18 cellular contexts compared by ENCODE assay signal in genomic region chr20:41655966-41656685, GRCh38.
"Had no signal": no experiment of that assay in that cellular context is flagged by ENCODE, and none has a peak within 500 bp of the region (broad histone marks: within the 10 kb centered on the region; RNA-seq: fewer than 3 reads in every experiment).

No MANE protein-coding gene starts in this region.

- H3K4me3 Mint-ChIP-seq: activated CD4-positive, alpha-beta memory T cell treated with anti-CD3 and anti-CD28 coated beads for 36 hours; activated CD4-positive, alpha-beta T cell treated with anti-CD3 and anti-CD28 coated beads for 36 hours; activated CD8-positive, alpha-beta memory T cell treated with anti-CD3 and anti-CD28 coated beads, Interleukin-2, amount 10 ng/mL, durations not matched to agents 7 days and 5 days; memory B cell; naive thymus-derived CD8-positive, alpha-beta T cell; stimulated activated naive B cell treated with anti-CD40 and anti-IgM and Interleukin-4, amounts not matched to agents 10 μg/mL and 1 μg/mL and 100 μg/mL, for 72 hours had no signal

- H3K36me3 ChIP-seq: gastrocnemius medialis, heart right ventricle, left lung, right atrium auricular region, tibial artery had no signal

- H3K9me3 ChIP-seq: gastrocnemius medialis, heart right ventricle, left lung, right atrium auricular region, tibial artery had no signal

- H3K27ac ChIP-seq: epithelial cell of prostate, gastrocnemius medialis, heart right ventricle, left lung, right atrium auricular region, tibial artery had no signal

- H3K4me1 Mint-ChIP-seq: activated CD4-positive, alpha-beta T cell treated with anti-CD3 and anti-CD28 coated beads for 36 hours; activated CD8-positive, alpha-beta memory T cell treated with anti-CD3 and anti-CD28 coated beads, Interleukin-2, amount 10 ng/mL, durations not matched to agents 7 days and 5 days had no signal

- ATAC-seq: activated CD4-positive, alpha-beta T cell treated with anti-CD3 and anti-CD28 coated beads for 36 hours; activated CD8-positive, alpha-beta memory T cell treated with anti-CD3 and anti-CD28 coated beads, Interleukin-2, amount 10 ng/mL, durations not matched to agents 7 days and 5 days; gastrocnemius medialis; heart right ventricle; left lung; naive thymus-derived CD8-positive, alpha-beta T cell; stimulated activated naive B cell treated with anti-CD40 and anti-IgM and Interleukin-4, amounts not matched to agents 10 μg/mL and 1 μg/mL and 100 μg/mL, for 72 hours had no signal

- H3K27me3 ChIP-seq: gastrocnemius medialis, right atrium auricular region had no signal

- H3K27ac Mint-ChIP-seq: activated CD4-positive, alpha-beta memory T cell treated with anti-CD3 and anti-CD28 coated beads for 36 hours; activated CD4-positive, alpha-beta T cell treated with anti-CD3 and anti-CD28 coated beads for 36 hours; activated CD8-positive, alpha-beta memory T cell treated with anti-CD3 and anti-CD28 coated beads, Interleukin-2, amount 10 ng/mL, durations not matched to agents 7 days and 5 days; memory B cell; naive thymus-derived CD8-positive, alpha-beta T cell; stimulated activated naive B cell treated with anti-CD40 and anti-IgM and Interleukin-4, amounts not matched to agents 10 μg/mL and 1 μg/mL and 100 μg/mL, for 72 hours had no signal

- H3K4me1 ChIP-seq: gastrocnemius medialis, heart right ventricle, left lung, right atrium auricular region, tibial artery had no signal

- H3K9me3 Mint-ChIP-seq: activated CD4-positive, alpha-beta memory T cell treated with anti-CD3 and anti-CD28 coated beads for 36 hours; memory B cell; stimulated activated naive B cell treated with anti-CD40 and anti-IgM and Interleukin-4, amounts not matched to agents 10 μg/mL and 1 μg/mL and 100 μg/mL, for 72 hours had no signal

- H3K4me3 ChIP-seq: gastrocnemius medialis, heart right ventricle, left lung, right atrium auricular region, tibial artery had no signal

- DNase-seq: activated CD4-positive, alpha-beta memory T cell treated with anti-CD3 and anti-CD28 coated beads for 36 hours; activated CD4-positive, alpha-beta T cell treated with anti-CD3 and anti-CD28 coated beads for 36 hours; activated CD8-positive, alpha-beta memory T cell treated with anti-CD3 and anti-CD28 coated beads, Interleukin-2, amount 10 ng/mL, durations not matched to agents 7 days and 5 days; activated naive CD4-positive, alpha-beta T cell treated with anti-CD3 and anti-CD28 coated beads, Interleukin-2, amount 50 U/mL, for 16 hours; activated T-cell treated with anti-CD3 and anti-CD28 coated beads, Interleukin-2, amount 50 U/mL, for 1 hour; dermis blood vessel endothelial cell; gastrocnemius medialis; heart right ventricle; islet precursor cell; left lung; naive thymus-derived CD8-positive, alpha-beta T cell; nucleus accumbens; stimulated activated CD4-positive, alpha-beta T cell treated with anti-CD3 and anti-CD28 coated beads, Interleukin-4, amount 100 ng/mL, for 1 hour; stimulated activated naive B cell treated with anti-CD40 and anti-IgM and Interleukin-4, amounts not matched to agents 10 μg/mL and 1 μg/mL and 100 μg/mL, for 72 hours; tibial artery had no signal

- H3K36me3 Mint-ChIP-seq: activated CD4-positive, alpha-beta memory T cell treated with anti-CD3 and anti-CD28 coated beads for 36 hours; activated CD8-positive, alpha-beta memory T cell treated with anti-CD3 and anti-CD28 coated beads, Interleukin-2, amount 10 ng/mL, durations not matched to agents 7 days and 5 days; memory B cell; naive thymus-derived CD8-positive, alpha-beta T cell had no signal
